8 cellular contexts compared by ENCODE assay signal in genomic region chr11:44600739-44601416, GRCh38. TPM values are rescaled to one million over a fixed set of nuclear protein-coding genes. Genes with fewer than 3 reads are reported as not detected.
A peak's percentile ranks its signal among the peaks of the same experiment; 100 is the strongest.
DNase-seq lines count a peak whose midpoint lies in the region; ATAC-seq and TF ChIP-seq lines count a peak whose summit lies in the region.

No MANE protein-coding gene starts in this region.

- ATAC-seq in GM21717 (IDR thresholded peaks at IDR 0.05; ENCODE audit: unreplicated experiment) (peak; percentile 31), right cardiac atrium (peak; percentile 2 to 7), GM21528 (IDR thresholded peaks at IDR 0.05; ENCODE audit: low FRiP score, unreplicated experiment) (no peak)

- TF ChIP-seq CTCF in GM10266 (IDR thresholded peaks at IDR 0.05; ENCODE audit: control insufficient read depth, insufficient read depth, low read depth, missing control alignments): no peak

- DNase-seq in GM10266 (ENCODE audit: extremely low spot score): peak; percentile 36
- DNase-seq in NCI-H345 (lab: John Stamatoyannopoulos, UW): peak; percentile 27
- peak; percentile 50 to 75 (median 67) for DNase-seq in right cardiac atrium
- no peak for DNase-seq in NCI-H1417 treated with DMSO at 0.1 percent for 48 hours (lab: John Stamatoyannopoulos, UW)
- DNase-seq in NCI-H128 (lab: John Stamatoyannopoulos, UW; ENCODE audit: unreplicated experiment): no peak
- no peak for DNase-seq in dermis blood vessel endothelial cell

- no peak overlapping the region for H3K4me3 ChIP-seq in right cardiac atrium (ENCODE audit: low read length)

- WGBS in right cardiac atrium: 63% methylated on average over 11 of the region's 11 CpGs

- no peaks in the 10 kb centered on the region for H3K9me3 ChIP-seq in right cardiac atrium (ENCODE audit: control insufficient read depth, low read length)

- no peak overlapping the region for H3K27ac ChIP-seq in right cardiac atrium (ENCODE audit: low read length)

- peaks cover 9% of the 10 kb centered on the region for H3K4me1 ChIP-seq in right cardiac atrium (ENCODE audit: control insufficient read depth, insufficient read depth, low read length)

- intact Hi-C loops in right cardiac atrium (cut with DNase I): loop anchor here in 2 of 4 donors (5.0 to 10.0 kb wide), 2 partner anchors 34 to 306 kb away; partner anchors contain the start of gene CD82 (in 1 of the 2)

- no peaks in the 10 kb centered on the region for H3K27me3 ChIP-seq in right cardiac atrium (ENCODE audit: control insufficient read depth, insufficient read depth)

RNA-seq across cellular contexts. Expression of gene CD82, which starts 35.4 kb away (rescaled TPM):
- total RNA-seq in right cardiac atrium (10 to 100 TPM; 16.7 to 33.6 (median 27.3) TPM), dermis blood vessel endothelial cell (8.5 and 14.1 TPM in 2 replicates)
- polyA plus RNA-seq in right cardiac atrium: 23.8 TPM

Comparison
In these comparisons a context has a peak if more than half of its experiments do, and no peak if none do; other contexts are left out.
1. DNase-seq: peak in GM10266 (single experiment), NCI-H345 (single experiment) and right cardiac atrium (3 of 3); none in NCI-H1417 treated with DMSO at 0.1 percent for 48 hours (single experiment), NCI-H128 (single experiment) and dermis blood vessel endothelial cell (single experiment).